1 cellular context compared by ENCODE assay signal in the genomic region with DNA sequence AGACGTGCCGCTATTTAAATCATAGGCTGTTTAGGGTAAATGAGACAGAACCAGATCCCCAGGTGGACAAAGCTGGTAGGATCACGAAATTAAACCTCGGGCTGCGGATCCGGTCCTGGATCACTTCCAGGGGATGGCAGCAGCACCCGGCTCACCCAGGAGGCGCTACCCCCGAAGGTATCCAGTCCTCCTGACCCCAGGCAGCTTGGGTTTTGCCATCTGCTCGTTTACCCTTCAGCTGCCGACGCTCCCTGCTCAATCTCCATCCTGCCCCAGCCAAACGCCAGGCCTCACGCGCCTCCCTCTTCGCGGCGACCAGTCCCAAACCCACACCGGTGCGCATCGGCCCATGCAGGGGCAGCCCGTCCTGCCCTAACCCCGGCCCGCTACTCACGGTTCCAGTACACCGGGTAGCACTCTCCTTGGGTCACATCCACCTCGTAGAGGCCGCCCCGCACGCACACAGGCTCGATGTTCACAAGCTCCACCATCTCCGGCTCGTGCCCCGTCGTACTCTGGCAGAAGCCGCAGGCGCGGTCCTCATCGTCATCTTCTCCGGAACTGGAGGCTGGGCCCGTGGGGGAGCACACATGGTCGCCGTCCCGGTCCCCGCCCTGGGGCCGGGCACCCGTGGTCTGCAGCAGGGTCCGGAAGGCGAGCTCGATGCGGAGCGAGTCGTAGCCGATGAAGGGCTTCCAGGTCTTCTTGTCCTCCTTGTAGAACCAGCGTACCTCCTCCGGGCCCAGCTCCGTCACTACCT.
TF ChIP-seq lines count a peak whose summit lies in the region.

No MANE protein-coding gene starts in this region.

TF ChIP-seq in WTC11, 78 proteins besides CTCF, POLR2A, EP300 and RAD21 (continued from another document):
- peak; percentile 50; the same call in 1 of the 2 replicates for TF ChIP-seq FOXP1 (CRISPR knock-in tag; IDR thresholded peaks at IDR 0.05; ENCODE audit: borderline replicate concordance)
- no peak; the same call in 1 of the 2 replicates for TF ChIP-seq SP1 (CRISPR knock-in tag; conservative IDR thresholded peaks at IDR 0.05)
- TF ChIP-seq ZNF263 (CRISPR knock-in tag; IDR thresholded peaks at IDR 0.05; ENCODE audit: low read depth): no peak
- TF ChIP-seq ATF2 (CRISPR knock-in tag; IDR thresholded peaks at IDR 0.05; ENCODE audit: borderline replicate concordance, low read depth): no peak
- no peak for TF ChIP-seq PREB (CRISPR knock-in tag; IDR thresholded peaks at IDR 0.05; ENCODE audit: borderline replicate concordance)
- TF ChIP-seq, protein P1, sequence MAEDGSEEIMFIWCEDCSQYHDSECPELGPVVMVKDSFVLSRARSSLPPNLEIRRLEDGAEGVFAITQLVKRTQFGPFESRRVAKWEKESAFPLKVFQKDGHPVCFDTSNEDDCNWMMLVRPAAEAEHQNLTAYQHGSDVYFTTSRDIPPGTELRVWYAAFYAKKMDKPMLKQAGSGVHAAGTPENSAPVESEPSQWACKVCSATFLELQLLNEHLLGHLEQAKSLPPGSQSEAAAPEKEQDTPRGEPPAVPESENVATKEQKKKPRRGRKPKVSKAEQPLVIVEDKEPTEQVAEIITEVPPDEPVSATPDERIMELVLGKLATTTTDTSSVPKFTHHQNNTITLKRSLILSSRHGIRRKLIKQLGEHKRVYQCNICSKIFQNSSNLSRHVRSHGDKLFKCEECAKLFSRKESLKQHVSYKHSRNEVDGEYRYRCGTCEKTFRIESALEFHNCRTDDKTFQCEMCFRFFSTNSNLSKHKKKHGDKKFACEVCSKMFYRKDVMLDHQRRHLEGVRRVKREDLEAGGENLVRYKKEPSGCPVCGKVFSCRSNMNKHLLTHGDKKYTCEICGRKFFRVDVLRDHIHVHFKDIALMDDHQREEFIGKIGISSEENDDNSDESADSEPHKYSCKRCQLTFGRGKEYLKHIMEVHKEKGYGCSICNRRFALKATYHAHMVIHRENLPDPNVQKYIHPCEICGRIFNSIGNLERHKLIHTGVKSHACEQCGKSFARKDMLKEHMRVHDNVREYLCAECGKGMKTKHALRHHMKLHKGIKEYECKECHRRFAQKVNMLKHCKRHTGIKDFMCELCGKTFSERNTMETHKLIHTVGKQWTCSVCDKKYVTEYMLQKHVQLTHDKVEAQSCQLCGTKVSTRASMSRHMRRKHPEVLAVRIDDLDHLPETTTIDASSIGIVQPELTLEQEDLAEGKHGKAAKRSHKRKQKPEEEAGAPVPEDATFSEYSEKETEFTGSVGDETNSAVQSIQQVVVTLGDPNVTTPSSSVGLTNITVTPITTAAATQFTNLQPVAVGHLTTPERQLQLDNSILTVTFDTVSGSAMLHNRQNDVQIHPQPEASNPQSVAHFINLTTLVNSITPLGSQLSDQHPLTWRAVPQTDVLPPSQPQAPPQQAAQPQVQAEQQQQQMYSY (CRISPR knock-in tag; IDR thresholded peaks at IDR 0.05): peak; percentile 81
- TF ChIP-seq NFATC4 (CRISPR knock-in tag; IDR thresholded peaks at IDR 0.05): no peak
- TF ChIP-seq KAT7 (CRISPR knock-in tag; IDR thresholded peaks at IDR 0.05; ENCODE audit: borderline replicate concordance): no peak
- no peak for TF ChIP-seq IRF2 (CRISPR knock-in tag; IDR thresholded peaks at IDR 0.05; ENCODE audit: borderline replicate concordance, low read depth)
- no peak for TF ChIP-seq RORB (CRISPR knock-in tag; IDR thresholded peaks at IDR 0.05)
- 0 out of 2 replicates have a peak, but pooled peaks have one; percentile 26 for TF ChIP-seq ETV6 (CRISPR knock-in tag; IDR thresholded peaks at IDR 0.05)
- TF ChIP-seq ZNF532 (CRISPR knock-in tag; IDR thresholded peaks at IDR 0.05; ENCODE audit: borderline replicate concordance): no peak
- no peak for TF ChIP-seq NR2C2 (CRISPR knock-in tag; IDR thresholded peaks at IDR 0.05)
- TF ChIP-seq TEAD1 (CRISPR knock-in tag; IDR thresholded peaks at IDR 0.05): no peak
- TF ChIP-seq E2F1 (CRISPR knock-in tag; IDR thresholded peaks at IDR 0.05): no peak
- TF ChIP-seq MXD4 (CRISPR knock-in tag; IDR thresholded peaks at IDR 0.05; ENCODE audit: borderline replicate concordance): no peak
- TF ChIP-seq USF2 (CRISPR knock-in tag; IDR thresholded peaks at IDR 0.05): no peak
- no peak for TF ChIP-seq AR (CRISPR knock-in tag; IDR thresholded peaks at IDR 0.05)
- no peak for TF ChIP-seq ATF6 (CRISPR knock-in tag; IDR thresholded peaks at IDR 0.05)
- TF ChIP-seq ZNF232 (CRISPR knock-in tag; IDR thresholded peaks at IDR 0.05): 0 out of 2 replicates have a peak, but pooled peaks have one; percentile 21
- TF ChIP-seq ZNF423 (CRISPR knock-in tag; IDR thresholded peaks at IDR 0.05): no peak
- TF ChIP-seq JUN (CRISPR knock-in tag; IDR thresholded peaks at IDR 0.05): no peak
- TF ChIP-seq ESRRA (CRISPR knock-in tag; IDR thresholded peaks at IDR 0.05; ENCODE audit: borderline replicate concordance): 0 out of 2 replicates have a peak, but pooled peaks have one; percentile 4
- TF ChIP-seq FOXK1 (CRISPR knock-in tag; IDR thresholded peaks at IDR 0.05): 0 out of 2 replicates have a peak, but pooled peaks have one; percentile 42
- no peak for TF ChIP-seq TEAD4 (CRISPR knock-in tag; IDR thresholded peaks at IDR 0.05)
- no peak for TF ChIP-seq ZNF219 (CRISPR knock-in tag; IDR thresholded peaks at IDR 0.05; ENCODE audit: borderline replicate concordance)
